ENCODE assay signal across 9 cellular contexts in genomic region chr12:101839324-101840283, GRCh38. TPM values are rescaled to one million over a fixed set of nuclear protein-coding genes. Genes with fewer than 3 reads are reported as not detected.
A peak's percentile ranks its signal among the peaks of the same experiment; 100 is the strongest.
DNase-seq lines count a peak whose midpoint lies in the region; ATAC-seq, FAIRE-seq and TF ChIP-seq lines count a peak whose summit lies in the region.
"Had no signal": no experiment of that assay in that cellular context is flagged by ENCODE, and none has a peak within 500 bp of the region (broad histone marks: within the 10 kb centered on the region; RNA-seq: fewer than 3 reads in every experiment).

No MANE protein-coding gene starts in this region.

- no peaks in the 10 kb centered on the region for H4K20me1 ChIP-seq in endothelial cell of umbilical vein (replicated peaks; ENCODE audit: control insufficient read depth, extremely low read depth, insufficient read depth, low read length)

- no peaks in the 10 kb centered on the region for H3K36me3 ChIP-seq in endothelial cell of umbilical vein (ENCODE audit: control insufficient read depth in 2 of 2, extremely low read depth in 1 of 2, insufficient read depth in 2 of 2, low read length in 2 of 2)

- peak overlapping the region; percentile 66 for H2AFZ ChIP-seq in endothelial cell of umbilical vein (ENCODE audit: low read depth, low read length)

- BruUV-seq in endothelial cell of umbilical vein (replicated peaks; lab: Mats Ljungman, UMichigan): no TSS peak

- peak overlapping the region; percentile 5 to 78 for H3K27ac Mint-ChIP-seq in natural killer cell

- H3K4me1 Mint-ChIP-seq in natural killer cell: peaks cover 9% of the 10 kb centered on the region in 2 donors

- no peak overlapping the region for H3K4me2 ChIP-seq in endothelial cell of umbilical vein (ENCODE audit: insufficient read depth, low read length)

- no peak overlapping the region for H3K9ac ChIP-seq in endothelial cell of umbilical vein (replicated peaks; ENCODE audit: extremely low read depth, insufficient read depth, low read length)

- ATAC-seq in natural killer cell (peak; percentile 83 to 93 (median 89)), HG02623 (IDR thresholded peaks at IDR 0.05; ENCODE audit: unreplicated experiment) (no peak)

- FAIRE-seq in endothelial cell of umbilical vein (lab: Jason Lieb, UNC): peak; percentile 38
- FAIRE-seq: colon had no signal

- H3K79me2 ChIP-seq in endothelial cell of umbilical vein (ENCODE audit: control insufficient read depth, insufficient read depth, low read length): no peaks in the 10 kb centered on the region

- H3K27ac ChIP-seq in endothelial cell of umbilical vein (ENCODE audit: insufficient read depth, low read depth, low read length): no peak overlapping the region

- no peaks in the 10 kb centered on the region for H3K27me3 ChIP-seq in endothelial cell of umbilical vein (ENCODE audit: control insufficient read depth in 2 of 2, insufficient read depth in 2 of 2, low read length in 2 of 2)

- no peak overlapping the region for H3K4me3 ChIP-seq in endothelial cell of umbilical vein (replicated peaks in 1 of 3; ENCODE audit: insufficient read depth in 1 of 3, low read depth in 1 of 3, low read length in 3 of 3)

- intact Hi-C loops in endothelial cell of umbilical vein (cut with micrococcal nuclease) (loop anchor here (1.0 kb wide), 3 partner anchors 36 to 425 kb away; no protein-coding TSS in a partner anchor), natural killer cell (cut with micrococcal nuclease) (loop anchor here (1.0 kb wide), 1 partner anchor 66 kb away; no protein-coding TSS in a partner anchor)

- TF ChIP-seq POLR2A in endothelial cell of umbilical vein (IDR thresholded peaks at IDR 0.05; ENCODE audit: low read depth, low read length): no peak

- no peaks in the 10 kb centered on the region for H3K9me3 Mint-ChIP-seq in natural killer cell

- CTCF ChIA-PET in endothelial cell of umbilical vein (lab: Charles Lee): interaction anchor here (0.7 to 9.8 kb wide), 30 partner anchors 9 to 1708 kb away, joined by 3 to 149 read pairs (median 6); partner anchors contain the start of genes ARL1, DRAM1 and GNPTAB

- H3K4me1 ChIP-seq in endothelial cell of umbilical vein (ENCODE audit: control insufficient read depth, extremely low read depth, insufficient read depth, low read length): no peaks in the 10 kb centered on the region

- no peaks in the 10 kb centered on the region for H3K9me1 ChIP-seq in endothelial cell of umbilical vein (replicated peaks; ENCODE audit: control insufficient read depth, extremely low read depth, insufficient read depth, low read length)

- H3K4me3 Mint-ChIP-seq in natural killer cell: no peak overlapping the region

- TF ChIP-seq CTCF in endothelial cell of umbilical vein (IDR thresholded peaks at IDR 0.05; ENCODE audit: extremely low read depth in 1 of 2, insufficient read depth in 1 of 2, low read depth in 1 of 2, low read length in 2 of 2): peak; percentile 71 to 84
- peak; percentile 97 for TF ChIP-seq CTCF in natural killer cell (IDR thresholded peaks at IDR 0.05)

- no peaks in the 10 kb centered on the region for H3K9me3 ChIP-seq in endothelial cell of umbilical vein (replicated peaks; ENCODE audit: control insufficient read depth, insufficient read depth, low read length)

- dilution Hi-C loops in endothelial cell of umbilical vein (cut with MboI; ENCODE audit: extremely low pct_ligation_motif_present, low sequenced_read_pairs): no loop called here

- peak; percentile 49 for DNase-seq in DMS114 treated with DMSO at 0.1 percent for 48 hours (lab: John Stamatoyannopoulos, UW; ENCODE audit: unreplicated experiment)
- peak; percentile 49 for DNase-seq in H4 (ENCODE audit: low spot score)
- DNase-seq in NCI-H748 (lab: John Stamatoyannopoulos, UW; ENCODE audit: unreplicated experiment): peak; percentile 47
- peak in 2 of 3 experiments; percentile 27 to 35 for DNase-seq in activated CD8-positive, alpha-beta memory T cell treated with anti-CD3 and anti-CD28 coated beads for 48 hours (ENCODE audit: low read depth in 2 of 3, low spot score in 2 of 3)
- DNase-seq in endothelial cell of umbilical vein (ENCODE audit: low read depth, low spot score): peak; percentile 73
- DNase-seq in natural killer cell: peak; percentile 56
- DNase-seq in stimulated activated naive CD4-positive, alpha-beta T cell treated with Interleukin-2 at 50 U/mL for 16 hours (lab: John Stamatoyannopoulos, UW): peak; percentile 49

- POLR2A ChIA-PET in endothelial cell of umbilical vein (lab: Charles Lee): interaction anchor here (1.0 kb wide), 1 partner anchor 38 kb away, joined by 3 read pairs; the partner anchor contains the start of gene DRAM1

- no peaks in the 10 kb centered on the region for H3K27me3 Mint-ChIP-seq in natural killer cell (ENCODE audit: low read depth in 2 of 2)

- no peaks in the 10 kb centered on the region for H3K36me3 Mint-ChIP-seq in natural killer cell

TF ChIP-seq in endothelial cell of umbilical vein, 7 proteins besides CTCF, POLR2A, EP300 and RAD21:
- TF ChIP-seq EZH2 (IDR thresholded peaks at IDR 0.05; ENCODE audit: borderline replicate concordance, low read depth, low read length, severe bottlenecking) (no peak), MYC (IDR thresholded peaks at IDR 0.05; ENCODE audit: low read depth, low read length) (no peak), FOS (IDR thresholded peaks at IDR 0.05; ENCODE audit: borderline replicate concordance, insufficient read depth, low read length) (no peak), JUN (IDR thresholded peaks at IDR 0.05; ENCODE audit: borderline replicate concordance, insufficient read depth, insufficient read length, low read depth) (no peak), GATA2 (IDR thresholded peaks at IDR 0.05; ENCODE audit: insufficient read depth, insufficient read length, low read depth, low read length) (no peak), MAX (IDR thresholded peaks at IDR 0.05; ENCODE audit: insufficient read depth, insufficient read length) (no peak), POLR2AphosphoS5 (IDR thresholded peaks at IDR 0.05; ENCODE audit: insufficient read depth, low read depth, low read length) (no peak)
TF ChIP-seq in endothelial cell of umbilical vein: peak in this region for 0.

RNA-seq across cellular contexts. Expression of gene GNPTAB, which starts 8.8 kb away (rescaled TPM):
- 11.9 and 18.4 TPM in 2 replicates for total RNA-seq in H4 (2014; rRNA removed; shearing (Covaris generic))
- total RNA-seq in endothelial cell of umbilical vein (39.2 and 39.5 TPM in 2 replicates), natural killer cell (100 to 1,000 TPM; 260 to 285 (median 262) TPM)
- 14.7 and 15.6 TPM in 2 replicates for polyA plus RNA-seq in endothelial cell of umbilical vein
- polyA plus RNA-seq in endothelial cell of umbilical vein (2011; cell fraction: cytosol; rRNA removed): 17.6 and 17.7 TPM in 2 replicates
- polyA plus RNA-seq in endothelial cell of umbilical vein (2011; cell fraction: nucleus; rRNA removed): 21.3 and 25.8 TPM in 2 replicates
- 33.9 and 36.8 TPM in 2 replicates for polyA plus RNA-seq in endothelial cell of umbilical vein (2012)
- polyA minus RNA-seq in endothelial cell of umbilical vein: 51.0 and 53.7 TPM in 2 replicates
- polyA minus RNA-seq in endothelial cell of umbilical vein (2011; cell fraction: cytosol; rRNA and poly(A)+ RNA removed): 16.7 TPM
- polyA minus RNA-seq in endothelial cell of umbilical vein (2011; cell fraction: nucleus; rRNA and poly(A)+ RNA removed): 24.0 and 32.3 TPM in 2 replicates

RNA-seq across cellular contexts. Expression of gene DRAM1, which starts 37.8 kb away (rescaled TPM):
- 16.9 and 29.0 TPM in 2 replicates for total RNA-seq in H4 (2014; rRNA removed; shearing (Covaris generic))
- total RNA-seq in endothelial cell of umbilical vein (42.4 and 46.3 TPM in 2 replicates), natural killer cell (10 to 100 TPM in 1 of 3 donors, 1 to 10 TPM in 2; 9.8 to 10.5 (median 10.0) TPM)
- 24.6 and 26.3 TPM in 2 replicates for polyA plus RNA-seq in endothelial cell of umbilical vein
- 29.8 and 30.4 TPM in 2 replicates for polyA plus RNA-seq in endothelial cell of umbilical vein (2011; cell fraction: cytosol; rRNA removed)
- polyA plus RNA-seq in endothelial cell of umbilical vein (2011; cell fraction: nucleus; rRNA removed): 15.7 and 18.7 TPM in 2 replicates
- polyA plus RNA-seq in endothelial cell of umbilical vein (2012): 49.9 and 52.5 TPM in 2 replicates
- polyA minus RNA-seq in endothelial cell of umbilical vein: 39.5 and 41.8 TPM in 2 replicates
- 24.2 TPM for polyA minus RNA-seq in endothelial cell of umbilical vein (2011; cell fraction: cytosol; rRNA and poly(A)+ RNA removed)
- 20.3 and 26.5 TPM in 2 replicates for polyA minus RNA-seq in endothelial cell of umbilical vein (2011; cell fraction: nucleus; rRNA and poly(A)+ RNA removed)
